Comparison of ENCODE assay signal across 1 cellular context in the genomic region with DNA sequence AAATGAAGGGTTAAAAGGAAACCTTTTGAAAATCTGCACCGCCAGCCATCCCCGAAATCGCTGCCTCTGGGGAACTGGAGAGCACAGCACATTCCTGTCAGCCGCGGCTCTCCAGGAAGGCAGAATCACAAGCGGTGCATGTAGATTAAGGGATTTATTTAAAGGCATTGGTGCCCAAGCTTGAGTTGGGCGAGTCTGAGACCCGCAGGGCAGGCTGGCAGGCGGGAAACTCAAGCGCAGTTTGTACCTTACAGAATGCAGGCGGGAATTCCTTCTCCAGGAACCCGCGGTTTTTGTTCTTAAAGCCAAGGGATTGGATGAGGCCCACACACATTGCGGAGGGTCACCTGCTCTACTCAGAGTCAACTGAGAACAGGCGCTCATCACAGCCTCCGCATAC.
TF ChIP-seq lines count a peak whose summit lies in the region.

No MANE protein-coding gene starts in this region.

TF ChIP-seq in HepG2, 621 proteins besides CTCF, POLR2A, EP300 and RAD21:
- TF ChIP-seq THAP9 (CRISPR knock-in tag; IDR thresholded peaks at IDR 0.05; ENCODE audit: borderline replicate concordance) = no peak
- TF ChIP-seq NFE2 (CRISPR knock-in tag; IDR thresholded peaks at IDR 0.05) = no peak
- TF ChIP-seq IKZF1 (IDR thresholded peaks at IDR 0.05) = no peak
- TF ChIP-seq EED (CRISPR knock-in tag; IDR thresholded peaks at IDR 0.05) = 0 out of 2 replicates have a peak, but pooled peaks have one; percentile 36
